ENCODE assay signal across 10 cellular contexts in the genomic region with DNA sequence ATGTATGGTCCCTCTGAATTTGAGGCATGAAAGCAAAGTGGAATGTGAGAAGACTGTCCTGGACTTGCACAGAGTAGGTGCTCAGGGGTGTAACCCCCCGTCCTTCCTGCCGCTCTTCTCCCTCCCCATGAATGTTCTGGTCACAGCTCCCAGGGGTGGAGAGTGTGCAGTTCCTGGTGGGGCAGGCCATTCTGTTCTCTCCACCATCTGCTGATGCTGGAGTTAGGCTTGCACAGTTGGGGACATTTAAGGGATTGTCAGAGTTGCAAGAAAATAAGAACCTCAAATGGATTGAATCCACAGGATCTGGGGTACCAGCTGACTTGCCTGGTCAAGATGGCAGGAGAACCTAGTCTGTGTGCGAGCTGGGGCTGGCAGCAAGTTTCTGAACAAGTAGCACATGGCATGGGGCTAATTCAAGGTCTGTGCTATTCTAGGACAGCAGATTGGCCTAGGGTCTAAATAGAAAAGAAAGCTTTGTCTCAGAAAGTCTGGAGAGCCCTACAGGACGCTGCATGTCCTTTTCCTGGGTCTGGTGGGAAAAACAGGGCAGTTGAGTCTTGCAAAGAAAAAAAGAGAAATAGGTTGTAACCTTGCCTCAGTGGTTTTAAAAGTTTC.
A peak's percentile ranks its signal among the peaks of the same experiment; 100 is the strongest.
DNase-seq lines count a peak whose midpoint lies in the region; ATAC-seq and TF ChIP-seq lines count a peak whose summit lies in the region.
"Had no signal": no experiment of that assay in that cellular context is flagged by ENCODE, and none has a peak within 500 bp of the region (broad histone marks: within the 10 kb centered on the region; RNA-seq: fewer than 3 reads in every experiment).

No MANE protein-coding gene starts in this region.

- H3K27ac ChIP-seq in mammary epithelial cell (ENCODE audit: insufficient read depth, low read depth, low read length): no peak overlapping the region
- peak overlapping the region; percentile 86 to 91 for H3K27ac ChIP-seq in left lung
- H3K27ac ChIP-seq in spleen: peak overlapping the region; percentile 44 to 97 (median 86)

- in situ Hi-C loops in mammary epithelial cell (cut with MboI; ENCODE audit: low sequenced_read_pairs in 2 of 2): no loop called here

- dilution Hi-C loops in mammary epithelial cell (cut with HindIII; ENCODE audit: low sequenced_read_pairs): no loop called here

- no peak overlapping the region for H2AFZ ChIP-seq in mammary epithelial cell (ENCODE audit: low read depth, low read length)

- BruUV-seq in mammary epithelial cell (replicated peaks; lab: Mats Ljungman, UMichigan): no TSS peak

- H3K4me3 ChIP-seq in mammary epithelial cell (replicated peaks in 1 of 3; ENCODE audit: insufficient read depth in 1 of 3, low read depth in 2 of 3, low read length in 3 of 3) (no peak overlapping the region), left lung (no peak overlapping the region), spleen (peak overlapping the region in 1 of 8 donors; percentile 32)

- CTCF ChIA-PET in mammary epithelial cell (lab: Charles Lee; ENCODE audit: low non-redundant PET): no interaction called here

- intact Hi-C loops in mammary epithelial cell (cut with micrococcal nuclease) (loop anchor here (5.0 kb wide), 3 partner anchors 53 to 127 kb away; no protein-coding TSS in a partner anchor), left lung (cut with DNase I) (no loop called here), spleen (cut with DNase I; ENCODE audit: low total_unique reads) (no loop called here)

- H3K9me3 ChIP-seq in mammary epithelial cell (replicated peaks; ENCODE audit: insufficient read depth, low read length) (no peaks in the 10 kb centered on the region), left lung (no peaks in the 10 kb centered on the region), spleen (no peaks in the 10 kb centered on the region)

- H3K27me3 ChIP-seq in mammary epithelial cell (ENCODE audit: insufficient read depth, low read length) (no peaks in the 10 kb centered on the region), left lung (no peaks in the 10 kb centered on the region), spleen (replicated peaks in 1 of 7) (no peaks in the 10 kb centered on the region)

- H3K36me3 ChIP-seq in mammary epithelial cell (ENCODE audit: insufficient read depth, low read length): no peaks in the 10 kb centered on the region
- no peaks in the 10 kb centered on the region for H3K36me3 ChIP-seq in left lung
- no peaks in the 10 kb centered on the region for H3K36me3 ChIP-seq in spleen

- ATAC-seq in left lung (peak; percentile 1), GM18868 (IDR thresholded peaks at IDR 0.05; ENCODE audit: unreplicated experiment) (no peak)
- ATAC-seq in activated CD4-positive, CD25-positive, alpha-beta regulatory T cell treated with anti-CD3 and anti-CD28 coated beads, Interleukin-2, amount 50 U/mL, for 24 hours: no peak
- ATAC-seq: activated naive CD4-positive, alpha-beta T cell treated with anti-CD3 and anti-CD28 coated beads, Interleukin-2, amount 50 U/mL, for 72 hours had no signal

- TF ChIP-seq CTCF in mammary epithelial cell (conservative IDR thresholded peaks at IDR 0.05 in 1 of 2, IDR thresholded peaks at IDR 0.05 in 1 of 2; ENCODE audit: extremely low read depth in 1 of 2, insufficient read depth in 1 of 2, low read depth in 1 of 2, low read length in 2 of 2) (no peak), left lung (IDR thresholded peaks at IDR 0.05) (no peak), spleen (IDR thresholded peaks at IDR 0.05 in 8 of 11, conservative IDR thresholded peaks at IDR 0.05 in 3 of 11) (no peak)

- H3K4me2 ChIP-seq in mammary epithelial cell (ENCODE audit: insufficient read depth, low read depth, low read length): peak overlapping the region; percentile 44

- peaks cover 54% of the 10 kb centered on the region for H3K4me1 ChIP-seq in mammary epithelial cell (ENCODE audit: insufficient read depth, low read length)
- H3K4me1 ChIP-seq in left lung: peaks cover 35 to 69% of the 10 kb centered on the region in 2 donors
- peaks cover 15 to 82% (median 36%) of the 10 kb centered on the region in 6 donors for H3K4me1 ChIP-seq in spleen

- no peaks in the 10 kb centered on the region for H4K20me1 ChIP-seq in mammary epithelial cell (ENCODE audit: insufficient read depth, low read length)

- DNase-seq in DMS53 treated with DMSO at 0.1 percent for 48 hours (lab: John Stamatoyannopoulos, UW; ENCODE audit: unreplicated experiment) (peak; percentile 43), mammary epithelial cell (no peak), left lung (no peak), spleen (no peak), NCI-H146 treated with DMSO at 0.1 percent for 48 hours (lab: John Stamatoyannopoulos, UW; ENCODE audit: unreplicated experiment) (no peak), HuH-7.5 (ENCODE audit: low spot score) (no peak)
- DNase-seq: posterior cingulate gyrus had no signal

- H3K9ac ChIP-seq in mammary epithelial cell (ENCODE audit: insufficient read depth, low read length): no peak overlapping the region

- TF ChIP-seq POLR2A in spleen (IDR thresholded peaks at IDR 0.05): no peak

- WGBS in mammary epithelial cell (ENCODE audit: low coverage, missing lambda C conversion rate): 63% methylated on average over 4 of the region's 4 CpGs
- 77 to 93% (median 79%) methylated on average over 4 of the region's 4 CpGs for WGBS in spleen, 5 donors

- H3K79me2 ChIP-seq in mammary epithelial cell (ENCODE audit: insufficient read depth, low read length): no peaks in the 10 kb centered on the region
